15 cellular contexts compared by ENCODE assay signal in genomic region chr14:41986083-41986645, GRCh38.
"Had no signal": no experiment of that assay in that cellular context is flagged by ENCODE, and none has a peak within 500 bp of the region (broad histone marks: within the 10 kb centered on the region; RNA-seq: fewer than 3 reads in every experiment).

No MANE protein-coding gene starts in this region.

- DNase-seq: activated CD4-positive, alpha-beta T cell treated with anti-CD3 and anti-CD28 coated beads, Interleukin-2, amount 50 U/mL, for 1 hour; activated effector memory CD4-positive, alpha-beta T cell treated with Interleukin-2 at 50 U/mL for 16 hours; activated naive CD4-positive, alpha-beta T cell treated with anti-CD3 and anti-CD28 coated beads, Interleukin-2, amount 50 U/mL, for 16 hours; activated T-cell treated with anti-CD3 and anti-CD28 coated beads, Interleukin-2, amount 50 U/mL, for 1 hour; foreskin melanocyte; immature natural killer cell; mesendoderm; nephron progenitor cell; occipital lobe; stimulated activated CD4-positive, alpha-beta T cell treated with anti-CD3 and anti-CD28 coated beads, Interleukin-15, amount 100 ng/mL, for 24 hours; stimulated activated CD4-positive, alpha-beta T cell treated with anti-CD3 and anti-CD28 coated beads, Interleukin-4, amount 100 ng/mL, for 1 hour; stimulated activated naive CD8-positive, alpha-beta T cell treated with anti-CD3 and anti-CD28 coated beads, Interleukin-15, Interleukin-2, amounts not matched to agents 100 U/mL and 50 U/mL, for 24 hours; trophoblast cell had no signal

- H3K4me1 ChIP-seq: suprapubic skin had no signal

- H3K36me3 ChIP-seq: suprapubic skin had no signal

- H3K27ac ChIP-seq: epithelial cell of prostate, suprapubic skin had no signal

- H3K4me3 ChIP-seq: suprapubic skin had no signal

- H3K27me3 ChIP-seq: suprapubic skin had no signal

- H3K9me3 ChIP-seq: suprapubic skin had no signal
